19 cellular contexts compared by ENCODE assay signal in genomic region chr17:67624886-67625656, GRCh38.
DNase-seq lines count a peak whose midpoint lies in the region; TF ChIP-seq lines count a peak whose summit lies in the region.
"Had no signal": no experiment of that assay in that cellular context is flagged by ENCODE, and none has a peak within 500 bp of the region (broad histone marks: within the 10 kb centered on the region; RNA-seq: fewer than 3 reads in every experiment).

No MANE protein-coding gene starts in this region.

- H3K9me3 ChIP-seq in Caco-2, result no peaks in the 10 kb centered on the region
- H3K9me3 ChIP-seq in testis, result no peaks in the 10 kb centered on the region
- H3K9me3 ChIP-seq: colonic mucosa, esophagus squamous epithelium, left lung had no signal

- whole genome bisulfite sequencing in testis, 2 donors, result 88 to 89% methylated on average over 11 of the region's 11 CpGs

- peaks cover 22% of the 10 kb centered on the region for H3K4me1 Mint-ChIP-seq in Caco-2 (ENCODE audit: low read depth, unreplicated experiment)

- H3K27me3 ChIP-seq in Caco-2 (replicated peaks; ENCODE audit: control insufficient read depth, insufficient read depth, low read length), result no peaks in the 10 kb centered on the region
- no peaks in the 10 kb centered on the region for H3K27me3 ChIP-seq in testis
- H3K27me3 ChIP-seq: BLaER1 treated with 17β-estradiol and CSF1 and Interleukin-3, amounts not matched to agents 10 nM and 100 nM; colonic mucosa; esophagus squamous epithelium; hepatocyte; left lung had no signal

- no peaks in the 10 kb centered on the region for H3K27me3 Mint-ChIP-seq in Caco-2 (ENCODE audit: insufficient read depth, unreplicated experiment)
- H3K27me3 Mint-ChIP-seq: activated CD4-positive, alpha-beta T cell treated with anti-CD3 and anti-CD28 coated beads, Interleukin-2, amount 10 ng/mL, durations not matched to agents 24 days and 14 days had no signal

- H3K4me3 ChIP-seq in Caco-2 (ENCODE audit: low read depth, low read length) (no peak overlapping the region), testis (no peak overlapping the region)
- H3K4me3 ChIP-seq: BLaER1 treated with 17β-estradiol and CSF1 and Interleukin-3, amounts not matched to agents 10 nM and 100 nM; colonic mucosa; esophagus squamous epithelium; hepatocyte; K562; left lung had no signal

- H3K36me3 ChIP-seq in Caco-2 (ENCODE audit: control insufficient read depth, insufficient read depth, low read length) (no peaks in the 10 kb centered on the region), testis (ENCODE audit: low read depth, missing control alignments) (no peaks in the 10 kb centered on the region)
- H3K36me3 ChIP-seq: colonic mucosa, esophagus squamous epithelium, left lung had no signal

- peaks cover 9% of the 10 kb centered on the region for H3K9me3 Mint-ChIP-seq in Caco-2 (ENCODE audit: unreplicated experiment)
- H3K9me3 Mint-ChIP-seq: activated CD4-positive, alpha-beta T cell treated with anti-CD3 and anti-CD28 coated beads, Interleukin-2, amount 10 ng/mL, durations not matched to agents 24 days and 14 days; activated T-cell treated with anti-CD3 and anti-CD28 coated beads, Interleukin-2, amount 50 U/mL, for 72 hours had no signal

- intact Hi-C loops in Caco-2 (cut with micrococcal nuclease; ENCODE audit: unreplicated experiment) (no loop called here), testis (cut with DNase I; ENCODE audit: low total_unique reads) (no loop called here)

- H3K36me3 Mint-ChIP-seq in Caco-2 (ENCODE audit: insufficient read depth, unreplicated experiment), result peaks cover 13% of the 10 kb centered on the region

- H3K27ac ChIP-seq in testis, result no peak overlapping the region
- H3K27ac ChIP-seq: BLaER1 treated with 17β-estradiol and CSF1 and Interleukin-3, amounts not matched to agents 10 nM and 100 nM; colonic mucosa; esophagus squamous epithelium; hepatocyte; left lung; RWPE1 had no signal

- TF ChIP-seq POLR2A in erythroblast (IDR thresholded peaks at IDR 0.05; ENCODE audit: low read length), result no peak
- TF ChIP-seq POLR2A in testis (IDR thresholded peaks at IDR 0.05), result no peak

- no peak for TF ChIP-seq CTCF in Caco-2 (IDR thresholded peaks at IDR 0.05; ENCODE audit: insufficient read depth in 1 of 2, low read depth in 1 of 2, low read length in 1 of 2, severe bottlenecking in 1 of 2, unreplicated experiment in 1 of 2)
- TF ChIP-seq CTCF in testis (IDR thresholded peaks at IDR 0.05), result no peak

- H3K4me1 ChIP-seq in Caco-2 (peaks cover 25% of the 10 kb centered on the region), testis (no peaks in the 10 kb centered on the region)
- H3K4me1 ChIP-seq: colonic mucosa, left lung had no signal

- CTCF ChIA-PET in Caco-2 (lab: Charles Lee), result no interaction called here

- POLR2A ChIA-PET in Caco-2 (lab: Charles Lee), result no interaction called here

- no TSS peak for BruUV-seq in Caco-2 (replicated peaks; lab: Mats Ljungman, UMichigan)

- DNase-seq in Caco-2 (no peak), LHCN-M2 (ENCODE audit: low read depth) (peak; percentile 56), NCI-H510A treated with DMSO at 0.1 percent for 48 hours (lab: John Stamatoyannopoulos, UW) (peak; percentile 78), left kidney (ENCODE audit: low read depth, low spot score) (peak; percentile 71), erythroblast (lab: John Stamatoyannopoulos, UW) (no peak), testis (no peak), NCI-H226 (no peak)
- DNase-seq: activated CD4-positive, alpha-beta T cell treated with anti-CD3 and anti-CD28 coated beads, Interleukin-2, amount 10 ng/mL, durations not matched to agents 24 days and 14 days; activated T-cell treated with anti-CD3 and anti-CD28 coated beads, Interleukin-2, amount 50 U/mL, for 72 hours; amygdala; colonic mucosa; esophagus squamous epithelium; left lung; NCI-H1930; stimulated activated CD4-positive, alpha-beta T cell treated with anti-CD3 and anti-CD28 coated beads, Interleukin-2, amount 100 ng/mL, for 48 hours had no signal

- H3K27ac Mint-ChIP-seq in Caco-2 (ENCODE audit: unreplicated experiment), result peak overlapping the region; percentile 87
- H3K27ac Mint-ChIP-seq: activated CD4-positive, alpha-beta T cell treated with anti-CD3 and anti-CD28 coated beads, Interleukin-2, amount 10 ng/mL, durations not matched to agents 24 days and 14 days had no signal

- H3K4me3 Mint-ChIP-seq in Caco-2 (ENCODE audit: unreplicated experiment), result no peak overlapping the region
- H3K4me3 Mint-ChIP-seq: activated CD4-positive, alpha-beta T cell treated with anti-CD3 and anti-CD28 coated beads, Interleukin-2, amount 10 ng/mL, durations not matched to agents 24 days and 14 days; activated T-cell treated with anti-CD3 and anti-CD28 coated beads, Interleukin-2, amount 50 U/mL, for 72 hours had no signal

Comparison
In these comparisons a context has a peak if more than half of its experiments do, and no peak if none do; other contexts are left out.
1. DNase-seq: peak in LHCN-M2 (single experiment), NCI-H510A treated with DMSO at 0.1 percent for 48 hours (single experiment) and left kidney (single experiment); none in Caco-2 (0 of 2), erythroblast (0 of 2), testis (single experiment) and NCI-H226 (single experiment).